In genomic region chr1:160681067-160681890, GRCh38 we compare ENCODE assay signal across 8 cellular contexts. TPM values are rescaled to one million over a fixed set of nuclear protein-coding genes. Genes with fewer than 3 reads are reported as not detected.
DNase-seq lines count a peak whose midpoint lies in the region; ATAC-seq lines count a peak whose summit lies in the region.

No MANE protein-coding gene starts in this region.

- H3K27ac Mint-ChIP-seq in T-cell, result peak overlapping the region; percentile 90 to 95
- peak overlapping the region; percentile 88 for H3K27ac Mint-ChIP-seq in activated naive CD8-positive, alpha-beta T cell treated with anti-CD3 and anti-CD28 coated beads, Interleukin-2, amount 10 ng/mL, durations not matched to agents 7 days and 5 days

- H3K4me3 Mint-ChIP-seq in T-cell, result peak overlapping the region in 1 of 3 donors; percentile 63
- H3K4me3 Mint-ChIP-seq in activated naive CD8-positive, alpha-beta T cell treated with anti-CD3 and anti-CD28 coated beads, Interleukin-2, amount 10 ng/mL, durations not matched to agents 7 days and 5 days, result peak overlapping the region; percentile 76

- DNase-seq in AG20443 (ENCODE audit: low spot score) (peak; percentile 38), KG1 (lab: John Stamatoyannopoulos, UW) (peak; percentile 78), T-cell (peak; percentile 78 to 91 (median 87)), iPS-NIHi11 (ENCODE audit: low spot score) (peak; percentile 84)
- DNase-seq in activated naive CD8-positive, alpha-beta T cell treated with anti-CD3 and anti-CD28 coated beads, Interleukin-2, amount 10 ng/mL, durations not matched to agents 7 days and 5 days, result peak; percentile 90
- DNase-seq in stimulated activated CD4-positive, alpha-beta T cell treated with anti-CD3 and anti-CD28 coated beads, Interleukin-2, amount 100 ng/mL, for 48 hours, result peak; percentile 86 to 92

- H3K27me3 Mint-ChIP-seq in T-cell, result no peaks in the 10 kb centered on the region
- no peaks in the 10 kb centered on the region for H3K27me3 Mint-ChIP-seq in activated naive CD8-positive, alpha-beta T cell treated with anti-CD3 and anti-CD28 coated beads, Interleukin-2, amount 10 ng/mL, durations not matched to agents 7 days and 5 days

- H3K9me3 Mint-ChIP-seq in T-cell, result peaks cover 0 to under 1% (median 0%) of the 10 kb centered on the region in 3 donors
- H3K9me3 Mint-ChIP-seq in activated naive CD8-positive, alpha-beta T cell treated with anti-CD3 and anti-CD28 coated beads, Interleukin-2, amount 10 ng/mL, durations not matched to agents 7 days and 5 days, result no peaks in the 10 kb centered on the region

- peaks cover 74% of the 10 kb centered on the region for H3K36me3 Mint-ChIP-seq in T-cell
- peaks cover 73% of the 10 kb centered on the region for H3K36me3 Mint-ChIP-seq in activated naive CD8-positive, alpha-beta T cell treated with anti-CD3 and anti-CD28 coated beads, Interleukin-2, amount 10 ng/mL, durations not matched to agents 7 days and 5 days

- CTCF ChIA-PET in T-cell (lab: Charles Lee), result interaction anchor here (0.5 to 5.2 kb wide), 26 partner anchors 9 to 423 kb away, joined by 3 to 89 read pairs (median 4); partner anchors contain the start of genes ITLN2 (in 2 of the 2), CD48 (in 1 of the 2) and KLHDC9 (in 1 of the 2)

- POLR2A ChIA-PET in T-cell (lab: Charles Lee), result interaction anchor here in 1 of 2 donors (0.6 to 1.1 kb wide), 5 partner anchors 26 to 306 kb away, joined by 3 read pairs; no protein-coding TSS in a partner anchor
- POLR2A ChIA-PET in activated naive CD8-positive, alpha-beta T cell treated with anti-CD3 and anti-CD28 coated beads, Interleukin-2, amount 10 ng/mL, durations not matched to agents 7 days and 5 days (lab: Charles Lee), result interaction anchor here (0.5 to 4.1 kb wide), 8 partner anchors 9 to 310 kb away, joined by 3 to 37 read pairs (median 6); partner anchors contain the start of genes CD48 and ITLN2

- H3K4me1 Mint-ChIP-seq in T-cell, result peaks cover 52 to 61% (median 57%) of the 10 kb centered on the region in 3 donors
- peaks cover 73% of the 10 kb centered on the region for H3K4me1 Mint-ChIP-seq in activated naive CD8-positive, alpha-beta T cell treated with anti-CD3 and anti-CD28 coated beads, Interleukin-2, amount 10 ng/mL, durations not matched to agents 7 days and 5 days

- peak; percentile 56 for ATAC-seq in GM18909 (IDR thresholded peaks at IDR 0.05; ENCODE audit: poor library complexity, unreplicated experiment)
- peak; percentile 82 to 89 (median 87) for ATAC-seq in T-cell (replicated peaks in 1 of 4)
- ATAC-seq in activated naive CD8-positive, alpha-beta T cell treated with anti-CD3 and anti-CD28 coated beads, Interleukin-2, amount 10 ng/mL, durations not matched to agents 7 days and 5 days (ENCODE audit: low read depth), result peak; percentile 75
- ATAC-seq in HG03139 (IDR thresholded peaks at IDR 0.05; ENCODE audit: unreplicated experiment), result no peak

RNA-seq across cellular contexts. Expression of gene CD48, which starts 30.3 kb away (rescaled TPM):
- total RNA-seq in T-cell, result 100 to 1,000 TPM; 249 to 393 (median 273) TPM
- total RNA-seq in activated naive CD8-positive, alpha-beta T cell treated with anti-CD3 and anti-CD28 coated beads, Interleukin-2, amount 10 ng/mL, durations not matched to agents 7 days and 5 days, result 100 to 1,000 TPM; 379 to 386 TPM

RNA-seq across cellular contexts. Expression of gene SLAMF1, which starts 34.4 kb away (rescaled TPM):
- total RNA-seq in T-cell, result 10 to 100 TPM; 19.4 to 38.7 (median 30.7) TPM
- 10 to 100 TPM; 41.3 to 42.6 TPM for total RNA-seq in activated naive CD8-positive, alpha-beta T cell treated with anti-CD3 and anti-CD28 coated beads, Interleukin-2, amount 10 ng/mL, durations not matched to agents 7 days and 5 days

RNA-seq across cellular contexts. Expression of gene SLAMF7, which starts 57.8 kb away (rescaled TPM):
- total RNA-seq in T-cell, result 10 to 100 TPM in 4 of 5 donors, 1 to 10 TPM in 1; 9.5 to 32.0 (median 25.5) TPM
- total RNA-seq in activated naive CD8-positive, alpha-beta T cell treated with anti-CD3 and anti-CD28 coated beads, Interleukin-2, amount 10 ng/mL, durations not matched to agents 7 days and 5 days, result 100 to 1,000 TPM; 124 to 137 TPM

Comparison
In these comparisons a context has a peak if more than half of its experiments do, and no peak if none do; other contexts are left out.
1. DNase-seq: peak in every context shown above with its lines; median percentile 90 in activated naive CD8-positive, alpha-beta T cell treated with anti-CD3 and anti-CD28 coated beads, Interleukin-2, amount 10 ng/mL, durations not matched to agents 7 days and 5 days; 89 in stimulated activated CD4-positive, alpha-beta T cell treated with anti-CD3 and anti-CD28 coated beads, Interleukin-2, amount 100 ng/mL, for 48 hours; 87 in T-cell; 84 in iPS-NIHi11; 78 in KG1; 38 in AG20443.